8 cellular contexts compared by ENCODE assay signal in the genomic region with DNA sequence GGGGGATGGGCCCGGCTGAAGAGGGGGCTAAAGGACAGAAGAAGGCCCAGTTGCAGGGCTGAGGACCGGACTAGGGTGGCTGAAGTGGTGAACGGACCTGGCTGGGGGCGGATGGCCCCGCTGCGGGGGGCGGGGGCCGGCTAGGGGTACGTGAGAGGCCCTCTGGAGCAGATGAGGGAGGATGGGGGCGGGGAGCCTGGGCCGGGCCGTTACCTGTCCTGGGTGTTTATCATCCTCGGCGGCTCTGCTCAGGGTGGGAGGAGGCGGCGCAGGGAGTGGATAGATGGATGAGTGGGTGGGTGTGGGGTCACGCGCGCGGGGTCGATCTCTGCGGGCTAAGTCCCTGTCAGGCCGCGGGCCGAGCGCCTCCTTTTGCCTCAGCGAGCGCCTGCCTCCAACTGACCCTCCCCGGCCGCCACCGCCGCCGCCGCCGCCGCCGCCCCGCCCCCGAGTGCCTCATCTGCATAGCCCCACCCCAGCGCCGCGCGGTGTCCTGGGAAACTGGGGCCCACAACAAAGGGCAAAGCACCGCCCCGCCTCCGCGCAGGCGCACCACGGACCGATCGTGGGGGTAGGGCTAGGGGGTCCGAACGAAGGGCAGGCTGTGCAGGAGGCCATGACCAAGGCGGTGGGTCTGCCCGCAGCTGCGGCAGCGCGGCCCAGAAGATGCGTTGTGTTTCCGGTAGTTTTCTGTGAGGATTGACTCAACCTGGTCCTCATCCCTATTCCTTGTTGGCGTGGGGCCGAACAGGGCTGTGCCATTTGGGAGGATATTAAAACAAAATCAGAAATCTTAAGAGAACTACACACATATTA.
A peak's percentile ranks its signal among the peaks of the same experiment; 100 is the strongest.
DNase-seq lines count a peak whose midpoint lies in the region; ATAC-seq and TF ChIP-seq lines count a peak whose summit lies in the region.

No MANE protein-coding gene starts in this region.

- H3K36me3 Mint-ChIP-seq in activated naive CD4-positive, alpha-beta T cell treated with anti-CD3 and anti-CD28 coated beads, Interleukin-2, amount 50 U/mL, for 72 hours = peaks cover 0 to 7% of the 10 kb centered on the region in 2 donors

- H3K4me1 ChIP-seq in SK-N-SH (ENCODE audit: control insufficient read depth in 1 of 2, insufficient read depth in 2 of 2, low read depth in 1 of 2, low read length in 1 of 2) = peaks cover 30 to 41% of the 10 kb centered on the region in 2 experiments
- H3K4me1 ChIP-seq in osteoblast (ENCODE audit: insufficient read depth, low read length) = peaks cover 45% of the 10 kb centered on the region
- peaks cover 48% of the 10 kb centered on the region for H3K4me1 ChIP-seq in testis

- TF ChIP-seq POLR2A in testis (IDR thresholded peaks at IDR 0.05) = no peak

- peak overlapping the region; percentile 87 for H3K27ac Mint-ChIP-seq in activated naive CD4-positive, alpha-beta T cell treated with anti-CD3 and anti-CD28 coated beads, Interleukin-2, amount 50 U/mL, for 72 hours

- H3K4me3 ChIP-seq in SK-N-SH (ENCODE audit: low read depth in 2 of 2, low read length in 1 of 2) (peak overlapping the region; percentile 70 to 75), osteoblast (ENCODE audit: insufficient read depth, low read length) (peak overlapping the region; percentile 94), testis (peak overlapping the region; percentile 91 to 96)

- CTCF ChIA-PET in SK-N-SH (lab: Yijun Ruan, JAX) = interaction anchor here (2.2 kb wide), 1 partner anchor 12 kb away, joined by 12 read pairs; no protein-coding TSS in a partner anchor

- peaks cover 3 to 4% of the 10 kb centered on the region in 2 experiments for H3K36me3 ChIP-seq in SK-N-SH (replicated peaks in 1 of 2; ENCODE audit: control insufficient read depth in 1 of 2, insufficient read depth in 2 of 2, low read length in 1 of 2)
- H3K36me3 ChIP-seq in osteoblast (ENCODE audit: insufficient read depth, low read length) = no peaks in the 10 kb centered on the region
- H3K36me3 ChIP-seq in testis (ENCODE audit: low read depth, missing control alignments) = no peaks in the 10 kb centered on the region

- no peaks in the 10 kb centered on the region for H3K9me3 ChIP-seq in SK-N-SH
- no peaks in the 10 kb centered on the region for H3K9me3 ChIP-seq in osteoblast (ENCODE audit: low read depth, low read length)
- no peaks in the 10 kb centered on the region for H3K9me3 ChIP-seq in testis

- WGBS in SK-N-SH (ENCODE audit: low lambda C conversion rate) = 2% methylated on average over 38 of the region's 62 CpGs
- WGBS in testis, 2 donors = 1% methylated on average over 16 to 57 of the region's 62 CpGs

- H3K9ac ChIP-seq in SK-N-SH = peak overlapping the region; percentile 93

- H3K4me2 ChIP-seq in SK-N-SH (peak overlapping the region; percentile 89), osteoblast (ENCODE audit: insufficient read depth, low read length) (peak overlapping the region; percentile 92)

- intact Hi-C loops in testis (cut with DNase I; ENCODE audit: low total_unique reads) = no loop called here

- H4K20me1 ChIP-seq in SK-N-SH (ENCODE audit: insufficient read depth) = peaks cover 40% of the 10 kb centered on the region
- peaks cover 30% of the 10 kb centered on the region for H4K20me1 ChIP-seq in osteoblast (ENCODE audit: insufficient read depth, low read length)

- H3K27ac ChIP-seq in SK-N-SH (ENCODE audit: low read depth in 2 of 2, low read length in 1 of 2) (peak overlapping the region; percentile 63 to 93), osteoblast (ENCODE audit: low read depth, low read length) (peak overlapping the region; percentile 78), testis (peak overlapping the region; percentile 95 to 96)

- no peaks in the 10 kb centered on the region for H3F3A ChIP-seq in SK-N-SH (replicated peaks; ENCODE audit: insufficient read depth)

- TF ChIP-seq CTCF in SK-N-SH (IDR thresholded peaks at IDR 0.05) (no peak), osteoblast (IDR thresholded peaks at IDR 0.05; ENCODE audit: extremely low read depth, low read depth, low read length) (no peak), testis (IDR thresholded peaks at IDR 0.05) (peak in 1 of 3 experiments; percentile 4)

- no peaks in the 10 kb centered on the region for H3K9me2 ChIP-seq in SK-N-SH

- H3K79me2 ChIP-seq in SK-N-SH (ENCODE audit: insufficient read depth) = peaks cover 50% of the 10 kb centered on the region
- peaks cover 48% of the 10 kb centered on the region for H3K79me2 ChIP-seq in osteoblast (ENCODE audit: insufficient read depth, low read length)

- ATAC-seq in HG02588 (IDR thresholded peaks at IDR 0.05; ENCODE audit: unreplicated experiment) = peak; percentile 74
- peak; percentile 91 to 93 for ATAC-seq in activated naive CD4-positive, alpha-beta T cell treated with anti-CD3 and anti-CD28 coated beads, Interleukin-2, amount 50 U/mL, for 72 hours

- H3K9me3 Mint-ChIP-seq in activated naive CD4-positive, alpha-beta T cell treated with anti-CD3 and anti-CD28 coated beads, Interleukin-2, amount 50 U/mL, for 72 hours = no peaks in the 10 kb centered on the region

- H3K27me3 ChIP-seq in SK-N-SH (ENCODE audit: insufficient read depth) = no peaks in the 10 kb centered on the region
- H3K27me3 ChIP-seq in osteoblast (ENCODE audit: insufficient read depth, low read length) = no peaks in the 10 kb centered on the region
- no peaks in the 10 kb centered on the region for H3K27me3 ChIP-seq in testis

- TF ChIP-seq RAD21 in SK-N-SH (IDR thresholded peaks at IDR 0.05; ENCODE audit: low read length) = no peak

- H2AFZ ChIP-seq in SK-N-SH (ENCODE audit: low read depth) (peak overlapping the region; percentile 92), osteoblast (ENCODE audit: low read length) (peak overlapping the region; percentile 90)

- DNase-seq in GM03348 (ENCODE audit: low spot score) (peak; percentile 100), NCI-H1092 treated with DMSO at 0.1 percent for 48 hours (lab: John Stamatoyannopoulos, UW) (peak; percentile 87), SK-N-SH (peak; percentile 100), glomerular visceral epithelial cell (ENCODE audit: extremely low spot score) (peak; percentile 95), osteoblast (ENCODE audit: insufficient read length, low spot score, missing footprints) (peak; percentile 99), testis (peak; percentile 98)
- DNase-seq in activated naive CD4-positive, alpha-beta T cell treated with anti-CD3 and anti-CD28 coated beads, Interleukin-2, amount 50 U/mL, for 72 hours (ENCODE audit: low spot score in 2 of 2) = peak; percentile 95 to 97

- POLR2A ChIA-PET in SK-N-SH (lab: Yijun Ruan, JAX) = no interaction called here

- TF ChIP-seq EP300 in SK-N-SH (IDR thresholded peaks at IDR 0.05; ENCODE audit: borderline replicate concordance in 1 of 2, low read depth in 1 of 2, low read length in 1 of 2) = peak in 1 of 2 experiments; percentile 62; a peak in 1 of 4 replicates

TF ChIP-seq in SK-N-SH, 30 proteins besides CTCF, POLR2A, EP300 and RAD21 (continues in another document):
- TF ChIP-seq, protein P1, sequence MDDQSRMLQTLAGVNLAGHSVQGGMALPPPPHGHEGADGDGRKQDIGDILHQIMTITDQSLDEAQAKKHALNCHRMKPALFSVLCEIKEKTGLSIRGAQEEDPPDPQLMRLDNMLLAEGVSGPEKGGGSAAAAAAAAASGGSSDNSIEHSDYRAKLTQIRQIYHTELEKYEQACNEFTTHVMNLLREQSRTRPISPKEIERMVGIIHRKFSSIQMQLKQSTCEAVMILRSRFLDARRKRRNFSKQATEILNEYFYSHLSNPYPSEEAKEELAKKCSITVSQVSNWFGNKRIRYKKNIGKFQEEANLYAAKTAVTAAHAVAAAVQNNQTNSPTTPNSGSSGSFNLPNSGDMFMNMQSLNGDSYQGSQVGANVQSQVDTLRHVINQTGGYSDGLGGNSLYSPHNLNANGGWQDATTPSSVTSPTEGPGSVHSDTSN (IDR thresholded peaks at IDR 0.05) = no peak
- TF ChIP-seq RFX5 (IDR thresholded peaks at IDR 0.05; ENCODE audit: low read length) (no peak), TEAD4 (IDR thresholded peaks at IDR 0.05; ENCODE audit: borderline replicate concordance, insufficient read depth) (no peak), FOSL2 (IDR thresholded peaks at IDR 0.05; ENCODE audit: borderline replicate concordance, low read depth) (no peak), SIN3A (IDR thresholded peaks at IDR 0.05; ENCODE audit: borderline replicate concordance, low read depth, low read length) (no peak), ELF1 (IDR thresholded peaks at IDR 0.05) (no peak), NFIC (IDR thresholded peaks at IDR 0.05; ENCODE audit: borderline replicate concordance) (no peak), TAF1 (IDR thresholded peaks at IDR 0.05; ENCODE audit: borderline replicate concordance, low read depth, low read length) (peak; percentile 78; the same call in 1 of the 2 replicates), EZH2phosphoT487 (IDR thresholded peaks at IDR 0.05; ENCODE audit: borderline replicate concordance, low read depth) (no peak), POLR2AphosphoS5 (IDR thresholded peaks at IDR 0.05; ENCODE audit: low read depth, low read length) (peak; percentile 97)
- TF ChIP-seq, protein P2, sequence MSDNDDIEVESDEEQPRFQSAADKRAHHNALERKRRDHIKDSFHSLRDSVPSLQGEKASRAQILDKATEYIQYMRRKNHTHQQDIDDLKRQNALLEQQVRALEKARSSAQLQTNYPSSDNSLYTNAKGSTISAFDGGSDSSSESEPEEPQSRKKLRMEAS (IDR thresholded peaks at IDR 0.05; ENCODE audit: low read depth) = no peak
- TF ChIP-seq, protein P3, sequence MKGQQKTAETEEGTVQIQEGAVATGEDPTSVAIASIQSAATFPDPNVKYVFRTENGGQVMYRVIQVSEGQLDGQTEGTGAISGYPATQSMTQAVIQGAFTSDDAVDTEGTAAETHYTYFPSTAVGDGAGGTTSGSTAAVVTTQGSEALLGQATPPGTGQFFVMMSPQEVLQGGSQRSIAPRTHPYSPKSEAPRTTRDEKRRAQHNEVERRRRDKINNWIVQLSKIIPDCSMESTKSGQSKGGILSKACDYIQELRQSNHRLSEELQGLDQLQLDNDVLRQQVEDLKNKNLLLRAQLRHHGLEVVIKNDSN (IDR thresholded peaks at IDR 0.05; ENCODE audit: borderline replicate concordance, low read depth) = no peak
- TF ChIP-seq, protein P4, sequence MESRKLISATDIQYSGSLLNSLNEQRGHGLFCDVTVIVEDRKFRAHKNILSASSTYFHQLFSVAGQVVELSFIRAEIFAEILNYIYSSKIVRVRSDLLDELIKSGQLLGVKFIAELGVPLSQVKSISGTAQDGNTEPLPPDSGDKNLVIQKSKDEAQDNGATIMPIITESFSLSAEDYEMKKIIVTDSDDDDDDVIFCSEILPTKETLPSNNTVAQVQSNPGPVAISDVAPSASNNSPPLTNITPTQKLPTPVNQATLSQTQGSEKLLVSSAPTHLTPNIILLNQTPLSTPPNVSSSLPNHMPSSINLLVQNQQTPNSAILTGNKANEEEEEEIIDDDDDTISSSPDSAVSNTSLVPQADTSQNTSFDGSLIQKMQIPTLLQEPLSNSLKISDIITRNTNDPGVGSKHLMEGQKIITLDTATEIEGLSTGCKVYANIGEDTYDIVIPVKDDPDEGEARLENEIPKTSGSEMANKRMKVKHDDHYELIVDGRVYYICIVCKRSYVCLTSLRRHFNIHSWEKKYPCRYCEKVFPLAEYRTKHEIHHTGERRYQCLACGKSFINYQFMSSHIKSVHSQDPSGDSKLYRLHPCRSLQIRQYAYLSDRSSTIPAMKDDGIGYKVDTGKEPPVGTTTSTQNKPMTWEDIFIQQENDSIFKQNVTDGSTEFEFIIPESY (IDR thresholded peaks at IDR 0.05; ENCODE audit: borderline replicate concordance, low read depth) = no peak

Comparison
In these comparisons a context has a peak if more than half of its experiments do, and no peak if none do; other contexts are left out.
1. Peak in every context shown above with its lines: DNase-seq, ATAC-seq, H3K4me3 ChIP-seq and H3K27ac ChIP-seq.